Comparison of ENCODE assay signal across 10 cellular contexts in genomic region chr17:60091908-60092331, GRCh38. TPM values are rescaled to one million over a fixed set of nuclear protein-coding genes. Genes with fewer than 3 reads are reported as not detected.
DNase-seq lines count a peak whose midpoint lies in the region; ATAC-seq, FAIRE-seq and TF ChIP-seq lines count a peak whose summit lies in the region.
"Had no signal": no experiment of that assay in that cellular context is flagged by ENCODE, and none has a peak within 500 bp of the region (broad histone marks: within the 10 kb centered on the region; RNA-seq: fewer than 3 reads in every experiment).

No MANE protein-coding gene starts in this region.

- 91% methylated on average over 2 of the region's 2 CpGs for WGBS in mammary epithelial cell (ENCODE audit: low coverage, missing lambda C conversion rate)
- WGBS in gastroesophageal sphincter (ENCODE audit: low coverage in 1 of 2), 2 donors: 86 to 89% methylated on average over 2 of the region's 2 CpGs

- H3K27me3 ChIP-seq in breast epithelium (no peaks in the 10 kb centered on the region), mammary epithelial cell (ENCODE audit: insufficient read depth, low read length) (no peaks in the 10 kb centered on the region), astrocyte (ENCODE audit: insufficient read depth, low read length) (no peaks in the 10 kb centered on the region), left lung (no peaks in the 10 kb centered on the region), gastroesophageal sphincter (no peaks in the 10 kb centered on the region)
- no peaks in the 10 kb centered on the region for H3K27me3 ChIP-seq in CD8-positive, alpha-beta memory T cell (ENCODE audit: insufficient read depth, low read length, poor library complexity, severe bottlenecking)
- H3K27me3 ChIP-seq: heart left ventricle had no signal

- CTCF ChIA-PET in mammary epithelial cell (lab: Charles Lee; ENCODE audit: low non-redundant PET): no interaction called here
- CTCF ChIA-PET in CD8-positive, alpha-beta memory T cell (lab: Charles Lee): no interaction called here

- H3K9me3 ChIP-seq in breast epithelium (peaks cover 0 to 6% of the 10 kb centered on the region in 2 donors), mammary epithelial cell (replicated peaks; ENCODE audit: insufficient read depth, low read length) (no peaks in the 10 kb centered on the region), astrocyte (ENCODE audit: insufficient read depth, low read depth, low read length) (no peaks in the 10 kb centered on the region), left lung (peaks cover 0 to 5% of the 10 kb centered on the region in 2 donors), gastroesophageal sphincter (no peaks in the 10 kb centered on the region)
- no peaks in the 10 kb centered on the region for H3K9me3 ChIP-seq in CD8-positive, alpha-beta memory T cell (ENCODE audit: low read length)

- H3K4me3 ChIP-seq in breast epithelium (no peak overlapping the region), mammary epithelial cell (replicated peaks in 1 of 3; ENCODE audit: insufficient read depth in 1 of 3, low read depth in 2 of 3, low read length in 3 of 3) (no peak overlapping the region), astrocyte (ENCODE audit: insufficient read depth, low read depth, low read length) (no peak overlapping the region), left lung (no peak overlapping the region), gastroesophageal sphincter (no peak overlapping the region)
- H3K4me3 ChIP-seq in CD8-positive, alpha-beta memory T cell (ENCODE audit: low read length): no peak overlapping the region
- H3K4me3 ChIP-seq: heart left ventricle had no signal

- no peaks in the 10 kb centered on the region for H3K36me3 ChIP-seq in breast epithelium
- no peaks in the 10 kb centered on the region for H3K36me3 ChIP-seq in mammary epithelial cell (ENCODE audit: insufficient read depth, low read length)
- no peaks in the 10 kb centered on the region for H3K36me3 ChIP-seq in astrocyte (ENCODE audit: insufficient read depth, low read length)
- H3K36me3 ChIP-seq in left lung: no peaks in the 10 kb centered on the region
- no peaks in the 10 kb centered on the region for H3K36me3 ChIP-seq in CD8-positive, alpha-beta memory T cell (ENCODE audit: insufficient read depth, low read length)
- H3K36me3 ChIP-seq in gastroesophageal sphincter: no peaks in the 10 kb centered on the region
- H3K36me3 ChIP-seq: heart left ventricle had no signal

- no peak for TF ChIP-seq POLR2A in breast epithelium (IDR thresholded peaks at IDR 0.05)
- TF ChIP-seq POLR2A in gastroesophageal sphincter (IDR thresholded peaks at IDR 0.05): no peak

- ATAC-seq in left lung (peak; percentile 28), gastroesophageal sphincter (no peak), HG02623 (IDR thresholded peaks at IDR 0.05; ENCODE audit: unreplicated experiment) (no peak)

- no TSS peak for BruUV-seq in mammary epithelial cell (replicated peaks; lab: Mats Ljungman, UMichigan)

- H3K4me3 Mint-ChIP-seq in astrocyte (ENCODE audit: unreplicated experiment): no peak overlapping the region
- no peak overlapping the region for H3K4me3 Mint-ChIP-seq in CD8-positive, alpha-beta memory T cell
- H3K4me3 Mint-ChIP-seq: activated CD4-positive, alpha-beta T cell treated with anti-CD3 and anti-CD28 coated beads, Interleukin-2, amount 10 ng/mL, durations not matched to agents 24 days and 14 days had no signal

- in situ Hi-C loops in mammary epithelial cell (cut with MboI; ENCODE audit: low sequenced_read_pairs in 2 of 2): no loop called here

- no peak for TF ChIP-seq EP300 in gastroesophageal sphincter (IDR thresholded peaks at IDR 0.05)

- H3K36me3 Mint-ChIP-seq in astrocyte (ENCODE audit: low read depth, unreplicated experiment): peaks cover 7% of the 10 kb centered on the region
- peaks cover 0 to 8% (median 0%) of the 10 kb centered on the region in 3 donors for H3K36me3 Mint-ChIP-seq in CD8-positive, alpha-beta memory T cell

- dilution Hi-C loops in mammary epithelial cell (cut with HindIII; ENCODE audit: low sequenced_read_pairs): no loop called here

- peaks cover 4% of the 10 kb centered on the region for H3K27me3 Mint-ChIP-seq in astrocyte (ENCODE audit: low read depth, unreplicated experiment)
- peaks cover 12 to 21% of the 10 kb centered on the region in 2 donors for H3K27me3 Mint-ChIP-seq in CD8-positive, alpha-beta memory T cell

- TF ChIP-seq CTCF in breast epithelium (IDR thresholded peaks at IDR 0.05) (no peak), mammary epithelial cell (conservative IDR thresholded peaks at IDR 0.05 in 1 of 2, IDR thresholded peaks at IDR 0.05 in 1 of 2; ENCODE audit: extremely low read depth in 1 of 2, insufficient read depth in 1 of 2, low read depth in 1 of 2, low read length in 2 of 2) (no peak), astrocyte (IDR thresholded peaks at IDR 0.05; ENCODE audit: insufficient read depth, low read depth, low read length) (no peak), left lung (IDR thresholded peaks at IDR 0.05) (no peak), gastroesophageal sphincter (IDR thresholded peaks at IDR 0.05) (no peak)

- peak overlapping the region; percentile 48 to 64 for H3K27ac ChIP-seq in breast epithelium
- H3K27ac ChIP-seq in mammary epithelial cell (ENCODE audit: insufficient read depth, low read depth, low read length): no peak overlapping the region
- no peak overlapping the region for H3K27ac ChIP-seq in astrocyte (ENCODE audit: low read depth, low read length)
- H3K27ac ChIP-seq in left lung: peak overlapping the region; percentile 71 to 80
- H3K27ac ChIP-seq in CD8-positive, alpha-beta memory T cell (ENCODE audit: low read depth, low read length): no peak overlapping the region
- no peak overlapping the region for H3K27ac ChIP-seq in gastroesophageal sphincter

- DNase-seq in breast epithelium (ENCODE audit: low spot score in 2 of 2) (no peak), mammary epithelial cell (no peak), astrocyte (ENCODE audit: low read depth) (peak; percentile 71), left lung (no peak)
- no peak for DNase-seq in CD8-positive, alpha-beta memory T cell
- DNase-seq in activated effector memory CD4-positive, alpha-beta T cell treated with Interleukin-2 at 50 U/mL for 16 hours: no peak
- DNase-seq: heart left ventricle had no signal

- POLR2A ChIA-PET in CD8-positive, alpha-beta memory T cell (lab: Charles Lee): no interaction called here

- H3K4me1 ChIP-seq in breast epithelium (no peaks in the 10 kb centered on the region), mammary epithelial cell (ENCODE audit: insufficient read depth, low read length) (no peaks in the 10 kb centered on the region), astrocyte (ENCODE audit: insufficient read depth, low read length) (peaks cover 24% of the 10 kb centered on the region), left lung (peaks cover 0 to 51% of the 10 kb centered on the region in 2 donors), gastroesophageal sphincter (no peaks in the 10 kb centered on the region)
- no peaks in the 10 kb centered on the region for H3K4me1 ChIP-seq in CD8-positive, alpha-beta memory T cell (ENCODE audit: insufficient read depth, low read length)

- no peak overlapping the region for H3K9ac ChIP-seq in mammary epithelial cell (ENCODE audit: insufficient read depth, low read length)
- no peak overlapping the region for H3K9ac ChIP-seq in astrocyte (ENCODE audit: low read length)

- H3K4me2 ChIP-seq in mammary epithelial cell (ENCODE audit: insufficient read depth, low read depth, low read length) (no peak overlapping the region), astrocyte (ENCODE audit: low read length) (no peak overlapping the region)

- H3K79me2 ChIP-seq in mammary epithelial cell (ENCODE audit: insufficient read depth, low read length) (no peaks in the 10 kb centered on the region), astrocyte (ENCODE audit: insufficient read depth, low read length) (no peaks in the 10 kb centered on the region)

- H4K20me1 ChIP-seq in mammary epithelial cell (ENCODE audit: insufficient read depth, low read length) (no peaks in the 10 kb centered on the region), astrocyte (ENCODE audit: insufficient read depth, low read length) (no peaks in the 10 kb centered on the region)

- H2AFZ ChIP-seq in mammary epithelial cell (ENCODE audit: low read depth, low read length) (no peak overlapping the region), astrocyte (ENCODE audit: low read depth, low read length) (no peak overlapping the region)

- peaks cover 20% of the 10 kb centered on the region for H3K4me1 Mint-ChIP-seq in astrocyte (ENCODE audit: low read depth, unreplicated experiment)
- no peaks in the 10 kb centered on the region for H3K4me1 Mint-ChIP-seq in CD8-positive, alpha-beta memory T cell
- H3K4me1 Mint-ChIP-seq: activated CD4-positive, alpha-beta T cell treated with anti-CD3 and anti-CD28 coated beads, Interleukin-2, amount 10 ng/mL, durations not matched to agents 24 days and 14 days had no signal

- no peak for FAIRE-seq in astrocyte (lab: Jason Lieb, UNC)

- intact Hi-C loops in breast epithelium (cut with DNase I; ENCODE audit: low total_unique reads) (no loop called here), mammary epithelial cell (cut with micrococcal nuclease) (no loop called here), left lung (cut with DNase I) (no loop called here)

- H3K9me3 Mint-ChIP-seq in astrocyte (ENCODE audit: unreplicated experiment): peaks cover 4% of the 10 kb centered on the region
- peaks cover 0 to 16% (median 15%) of the 10 kb centered on the region in 5 donors for H3K9me3 Mint-ChIP-seq in CD8-positive, alpha-beta memory T cell
- H3K9me3 Mint-ChIP-seq: activated CD4-positive, alpha-beta T cell treated with anti-CD3 and anti-CD28 coated beads, Interleukin-2, amount 10 ng/mL, durations not matched to agents 24 days and 14 days had no signal

- peak overlapping the region; percentile 50 for H3K27ac Mint-ChIP-seq in astrocyte (ENCODE audit: unreplicated experiment)
- no peak overlapping the region for H3K27ac Mint-ChIP-seq in CD8-positive, alpha-beta memory T cell
- H3K27ac Mint-ChIP-seq: activated CD4-positive, alpha-beta T cell treated with anti-CD3 and anti-CD28 coated beads, Interleukin-2, amount 10 ng/mL, durations not matched to agents 24 days and 14 days had no signal

RNA-seq across cellular contexts. Expression of gene HEATR6, which starts 13.2 kb away (rescaled TPM):
- total RNA-seq in breast epithelium (10 to 100 TPM in 2 of 3 donors, 1 to 10 TPM in 1; 9.1 to 16.4 (median 16.1) TPM), mammary epithelial cell (10 to 100 TPM; 20.4 to 21.5 TPM), astrocyte (14.9 and 21.7 TPM in 2 replicates), left lung (10 to 100 TPM; 20.8 TPM), gastroesophageal sphincter (10 to 100 TPM; 13.4 to 30.4 (median 18.4) TPM)
- polyA plus RNA-seq in mammary epithelial cell: 17.3 TPM
- 15.6 TPM for polyA minus RNA-seq in mammary epithelial cell
- total RNA-seq in CD8-positive, alpha-beta memory T cell: 10 to 100 TPM; 22.8 to 24.0 TPM
- polyA plus RNA-seq in CD8-positive, alpha-beta memory T cell: 7.6 TPM

RNA-seq across cellular contexts. Expression of gene CA4, which starts 57.9 kb away (rescaled TPM):
- total RNA-seq in breast epithelium (10 to 100 TPM in 2 of 3 donors, 1 to 10 TPM in 1; 4.7 to 46.5 (median 12.3) TPM), mammary epithelial cell (not detected), astrocyte (not detected in 2 replicates), left lung (10 to 100 TPM; 10.6 to 35.7 TPM), gastroesophageal sphincter (1 to 10 TPM; 1.8 to 5.5 (median 3.3) TPM)
- not detected for polyA plus RNA-seq in mammary epithelial cell
- not detected for polyA minus RNA-seq in mammary epithelial cell
- not detected for total RNA-seq in CD8-positive, alpha-beta memory T cell
- not detected for polyA plus RNA-seq in CD8-positive, alpha-beta memory T cell
- total RNA-seq: activated CD4-positive, alpha-beta T cell treated with anti-CD3 and anti-CD28 coated beads, Interleukin-2, amount 10 ng/mL, durations not matched to agents 24 days and 14 days had no signal

Comparison
In these comparisons a context has a peak if more than half of its experiments do, and no peak if none do; other contexts are left out.
1. H3K27ac ChIP-seq: peak in breast epithelium (2 of 2) and left lung (2 of 2); none in mammary epithelial cell (single experiment), astrocyte (single experiment), CD8-positive, alpha-beta memory T cell (single experiment) and gastroesophageal sphincter (0 of 4).